1 cellular context compared by ENCODE assay signal in genomic region chr9:22210262-22210661, GRCh38.
TF ChIP-seq lines count a peak whose summit lies in the region.

No MANE protein-coding gene starts in this region.

TF ChIP-seq in SK-N-SH, 30 proteins besides CTCF, POLR2A, EP300 and RAD21 (continued from another document):
- no peak for TF ChIP-seq REST (IDR thresholded peaks at IDR 0.05; ENCODE audit: low read depth, low read length)
- TF ChIP-seq PBX3 (IDR thresholded peaks at IDR 0.05), result no peak
- peak; percentile 41; the same call in 1 of the 2 replicates for TF ChIP-seq FOSL2 (IDR thresholded peaks at IDR 0.05; ENCODE audit: borderline replicate concordance, low read depth)
- no peak for TF ChIP-seq TEAD4 (IDR thresholded peaks at IDR 0.05; ENCODE audit: borderline replicate concordance, insufficient read depth)
- TF ChIP-seq RXRA (IDR thresholded peaks at IDR 0.05; ENCODE audit: borderline replicate concordance, low read depth), result no peak
